In genomic region chr5:2524620-2525019, GRCh38 we compare ENCODE assay signal across 18 cellular contexts.
DNase-seq lines count a peak whose midpoint lies in the region; ATAC-seq and TF ChIP-seq lines count a peak whose summit lies in the region.
"Had no signal": no experiment of that assay in that cellular context is flagged by ENCODE, and none has a peak within 500 bp of the region (broad histone marks: within the 10 kb centered on the region; RNA-seq: fewer than 3 reads in every experiment).

No MANE protein-coding gene starts in this region.

- no peak for TF ChIP-seq CTCF in RWPE2 (IDR thresholded peaks at IDR 0.05; ENCODE audit: poor library complexity, severe bottlenecking)

- H3K4me1 ChIP-seq in RWPE2 (ENCODE audit: insufficient read depth, poor library complexity, severe bottlenecking): no peaks in the 10 kb centered on the region

- no peaks in the 10 kb centered on the region for H3K36me3 ChIP-seq in RWPE2 (ENCODE audit: low read depth)

- no peak overlapping the region for H3K4me3 ChIP-seq in RWPE2 (ENCODE audit: severe bottlenecking)
- H3K4me3 ChIP-seq: GM12878, GM23248 had no signal

- DNase-seq in activated effector memory CD4-positive, alpha-beta T cell treated with anti-CD3 and anti-CD28 coated beads, Interleukin-2, amount 50 U/mL, for 16 hours: peak; percentile 34
- DNase-seq in activated effector memory CD4-positive, alpha-beta T cell treated with Interleukin-2 at 50 U/mL for 16 hours: no peak
- DNase-seq in RWPE2 (ENCODE audit: low spot score) (peak; percentile 17), left lobe of liver (ENCODE audit: low spot score) (peak; percentile 29), GM19240 (ENCODE audit: insufficient read length, low spot score) (no peak), middle frontal gyrus (ENCODE audit: extremely low spot score, low spot score) (no peak)
- DNase-seq: C1 segment of cervical spinal cord; Calu3; CD4-positive, alpha-beta memory T cell; COR-L47; DMS79; EL; GDM1; GM23248; H7; HCEC 1CT had no signal

- H3K27ac ChIP-seq in RWPE2 (ENCODE audit: poor library complexity, severe bottlenecking): no peak overlapping the region
- H3K27ac ChIP-seq: GM23248 had no signal

- peaks cover 15% of the 10 kb centered on the region for H3K27me3 ChIP-seq in RWPE2 (ENCODE audit: insufficient read depth, poor library complexity, severe bottlenecking)

- ATAC-seq in RWPE2 (ENCODE audit: low read depth): no peak
- ATAC-seq in left lobe of liver: no peak
- ATAC-seq in HG02571 (IDR thresholded peaks at IDR 0.05; ENCODE audit: unreplicated experiment): no peak
- ATAC-seq: GM12878 had no signal

- H3K9me3 ChIP-seq in RWPE2 (ENCODE audit: severe bottlenecking): no peaks in the 10 kb centered on the region

Comparison
In these comparisons a context has a peak if more than half of its experiments do, and no peak if none do; other contexts are left out.
1. DNase-seq: peak in activated effector memory CD4-positive, alpha-beta T cell treated with anti-CD3 and anti-CD28 coated beads, Interleukin-2, amount 50 U/mL, for 16 hours (single experiment), RWPE2 (single experiment) and left lobe of liver (single experiment); none in activated effector memory CD4-positive, alpha-beta T cell treated with Interleukin-2 at 50 U/mL for 16 hours (single experiment), GM19240 (single experiment) and middle frontal gyrus (single experiment).